ENCODE assay signal across 8 cellular contexts in genomic region chr3:194399166-194399565, GRCh38. TPM values are rescaled to one million over a fixed set of nuclear protein-coding genes. Genes with fewer than 3 reads are reported as not detected.
DNase-seq lines count a peak whose midpoint lies in the region; ATAC-seq, FAIRE-seq and TF ChIP-seq lines count a peak whose summit lies in the region.

Gene GP5, minus strand, starts transcription at chr3:194399266. Its CDS starts 984 bp downstream, at chr3:194398282.

- H3K9me3 ChIP-seq in AG04450 (ENCODE audit: control insufficient read depth, insufficient read depth, low read length): no peaks in the 10 kb centered on the region
- no peaks in the 10 kb centered on the region for H3K9me3 ChIP-seq in PC-3 (ENCODE audit: low read length)

- DNase-seq in AG04450 (ENCODE audit: low read depth, low spot score): no peak
- no peak for DNase-seq in H54 (ENCODE audit: insufficient read length, low spot score)
- no peak for DNase-seq in brain microvascular endothelial cell
- no peak for DNase-seq in naive thymus-derived CD8-positive, alpha-beta T cell
- no peak for DNase-seq in NCI-H2196 treated with DMSO at 0.1 percent for 48 hours (lab: John Stamatoyannopoulos, UW; ENCODE audit: unreplicated experiment)
- no peak for DNase-seq in PC-3

- no peak for ATAC-seq in naive thymus-derived CD8-positive, alpha-beta T cell
- ATAC-seq in HG03432 (IDR thresholded peaks at IDR 0.05; ENCODE audit: unreplicated experiment) (no peak), PC-3 (no peak), GM18511 (IDR thresholded peaks at IDR 0.05; ENCODE audit: unreplicated experiment) (no peak)

- no peaks in the 10 kb centered on the region for H3K9me3 Mint-ChIP-seq in naive thymus-derived CD8-positive, alpha-beta T cell

- intact Hi-C loops in PC-3 (cut with micrococcal nuclease): no loop called here

- H3K4me1 Mint-ChIP-seq in naive thymus-derived CD8-positive, alpha-beta T cell: peaks cover 24 to 58% (median 49%) of the 10 kb centered on the region in 4 donors

- H3K27me3 Mint-ChIP-seq in naive thymus-derived CD8-positive, alpha-beta T cell: peaks cover 0 to 11% (median 0%) of the 10 kb centered on the region in 5 donors

- H3K27me3 ChIP-seq in AG04450 (ENCODE audit: control insufficient read depth, insufficient read depth, low read length) (peaks cover 16% of the 10 kb centered on the region), brain microvascular endothelial cell (replicated peaks) (peaks cover 11% of the 10 kb centered on the region), PC-3 (ENCODE audit: low read length) (no peaks in the 10 kb centered on the region)

- no peaks in the 10 kb centered on the region for H3K36me3 Mint-ChIP-seq in naive thymus-derived CD8-positive, alpha-beta T cell

- no peaks in the 10 kb centered on the region for H3F3A ChIP-seq in PC-3 (ENCODE audit: low read length, unreplicated experiment)

- H3K79me2 ChIP-seq in PC-3 (ENCODE audit: low read length): no peaks in the 10 kb centered on the region

- H3K9ac ChIP-seq in PC-3 (ENCODE audit: low read length): no peak within 1 kb of the TSS

- POLR2A ChIA-PET in AG04450 (lab: Yijun Ruan, JAX) (no interaction called here), PC-3 (lab: Charles Lee; ENCODE audit: unreplicated experiment) (no interaction called here)
- POLR2A ChIA-PET in naive thymus-derived CD8-positive, alpha-beta T cell (lab: Charles Lee): interaction anchor here (1.1 to 2.6 kb wide), 4 partner anchors 8 to 54 kb away, joined by 4 to 11 read pairs (median 8); no protein-coding TSS in a partner anchor

- no peaks in the 10 kb centered on the region for H3K9me2 ChIP-seq in PC-3 (replicated peaks; ENCODE audit: low read length)

- no peak within 1 kb of the TSS for H3K27ac ChIP-seq in AG04450 (ENCODE audit: low read depth, low read length)
- H3K27ac ChIP-seq in brain microvascular endothelial cell: no peak within 1 kb of the TSS
- H3K27ac ChIP-seq in PC-3 (ENCODE audit: low read length): no peak within 1 kb of the TSS

- TF ChIP-seq POLR2A in H54 (IDR thresholded peaks at IDR 0.05; ENCODE audit: low read depth, low read length): no peak

- no peak within 1 kb of the TSS for H2AFZ ChIP-seq in PC-3 (ENCODE audit: low read length)

- peaks cover 9% of the 10 kb centered on the region for H3K36me3 ChIP-seq in brain microvascular endothelial cell (replicated peaks)
- H3K36me3 ChIP-seq in PC-3 (ENCODE audit: low read depth, low read length): 0 out of 2 replicates have a peak, but pooled peaks cover 3% of the 10 kb centered on the region

- no peak for TF ChIP-seq CTCF in AG04450 (IDR thresholded peaks at IDR 0.05; ENCODE audit: low read depth, low read length)
- no peak for TF ChIP-seq CTCF in brain microvascular endothelial cell (IDR thresholded peaks at IDR 0.05; ENCODE audit: low read depth, low read length, missing control alignments)
- TF ChIP-seq CTCF in PC-3 (conservative IDR thresholded peaks at IDR 0.05; ENCODE audit: low read depth, low read length): no peak

- no peak within 1 kb of the TSS for H3K4me2 ChIP-seq in PC-3 (ENCODE audit: low read length)

- CTCF ChIA-PET in AG04450 (lab: Charles Lee): interaction anchor here (0.6 to 6.7 kb wide), 6 partner anchors 8 to 680 kb away, joined by 3 to 69 read pairs (median 6); no protein-coding TSS in a partner anchor
- CTCF ChIA-PET in PC-3 (lab: Charles Lee): interaction anchor here (0.7 kb wide), 1 partner anchor 463 kb away, joined by 8 read pairs; no protein-coding TSS in a partner anchor

- in situ Hi-C loops in brain microvascular endothelial cell (cut with HindIII; ENCODE audit: low pct_ligation_motif_present, low sequenced_read_pairs): no loop called here

- peak within 1 kb of the TSS; percentile 86 to 97 (median 90) for H3K4me3 Mint-ChIP-seq in naive thymus-derived CD8-positive, alpha-beta T cell

- H3K4me1 ChIP-seq in PC-3 (ENCODE audit: insufficient read depth, low read length): no peaks in the 10 kb centered on the region

- peak; percentile 11 for FAIRE-seq in H54 (lab: Jason Lieb, UNC)

- BruUV-seq in PC-3 (replicated peaks; lab: Mats Ljungman, UMichigan): no TSS peak

- no peaks in the 10 kb centered on the region for H4K20me1 ChIP-seq in PC-3 (ENCODE audit: low read length)

- H3K4me3 ChIP-seq in AG04450 (ENCODE audit: low read depth, low read length) (peak within 1 kb of the TSS; percentile 32), brain microvascular endothelial cell (ENCODE audit: low read depth, low read length) (peak within 1 kb of the TSS; percentile 42), PC-3 (ENCODE audit: low read length) (no peak within 1 kb of the TSS)

- peak within 1 kb of the TSS; percentile 66 to 97 (median 92) for H3K27ac Mint-ChIP-seq in naive thymus-derived CD8-positive, alpha-beta T cell

RNA-seq across cellular contexts. Expression of gene GP5, which starts in this region (rescaled TPM):
- polyA plus RNA-seq in AG04450 (2011; rRNA removed): 0.06 and 0.10 TPM in 2 replicates
- polyA minus RNA-seq in AG04450 (2011; rRNA and poly(A)+ RNA removed): 0.09 and 0.14 TPM in 2 replicates
- total RNA-seq in naive thymus-derived CD8-positive, alpha-beta T cell: 10 to 100 TPM; 12.2 to 12.8 TPM
- 1 to 10 TPM; 4.2 to 9.5 (median 5.5) TPM for polyA plus RNA-seq in naive thymus-derived CD8-positive, alpha-beta T cell
- not detected in 2 replicates for total RNA-seq in PC-3 (2014; rRNA removed)

Comparison
In these comparisons a context has a peak if more than half of its experiments do, and no peak if none do; other contexts are left out.
1. RNA of gene GP5 (total RNA-seq): 12.2 to 12.8 TPM in naive thymus-derived CD8-positive, alpha-beta T cell; not detected in PC-3; every median in the first group is over 10 times any median in the second.